Comparison of ENCODE assay signal across 1 cellular context in genomic region chr17:36550491-36551417, GRCh38.
TF ChIP-seq lines count a peak whose summit lies in the region.

No MANE protein-coding gene starts in this region.

TF ChIP-seq in K562, 482 proteins besides CTCF, POLR2A, EP300 and RAD21:
- TF ChIP-seq MLLT1 (IDR thresholded peaks at IDR 0.05) (0 out of 4 replicates have a peak, but pooled peaks of 1 of the 2 experiments have one; percentile 33), RFX1 (IDR thresholded peaks at IDR 0.05) (no peak), ZBTB40 (IDR thresholded peaks at IDR 0.05) (peak; percentile 39; the same call in 1 of the 2 replicates), ZBTB40 (CRISPR knock-in tag; IDR thresholded peaks at IDR 0.05) (no peak)
